14 cellular contexts compared by ENCODE assay signal in the genomic region with DNA sequence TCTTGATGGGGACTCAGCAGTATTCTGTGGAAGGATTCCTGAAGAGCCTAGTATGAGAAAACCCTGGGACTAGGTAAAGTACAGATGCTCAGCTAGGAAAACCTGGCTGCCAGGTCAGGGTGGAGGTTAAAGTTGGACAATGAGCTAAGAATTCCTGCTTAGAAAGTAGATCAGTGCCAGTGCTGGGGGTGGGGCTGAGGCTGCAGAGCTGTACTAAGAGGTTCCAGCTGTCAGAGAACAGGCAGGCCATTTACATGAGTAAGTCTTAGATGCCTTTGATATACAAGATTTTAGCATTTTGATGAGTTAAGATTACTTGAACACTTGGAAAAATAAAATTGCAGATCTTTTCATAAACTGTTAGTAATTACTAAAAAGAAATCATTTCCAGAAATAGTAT.
A peak's percentile ranks its signal among the peaks of the same experiment; 100 is the strongest.
DNase-seq lines count a peak whose midpoint lies in the region; ATAC-seq, FAIRE-seq and TF ChIP-seq lines count a peak whose summit lies in the region.
"Had no signal": no experiment of that assay in that cellular context is flagged by ENCODE, and none has a peak within 500 bp of the region (broad histone marks: within the 10 kb centered on the region; RNA-seq: fewer than 3 reads in every experiment).

No MANE protein-coding gene starts in this region.

- no peak overlapping the region for H3K9ac ChIP-seq in HepG2 (ENCODE audit: insufficient read depth, low read depth, low read length)
- H3K9ac ChIP-seq: BLaER1 had no signal

- CTCF ChIA-PET in BJ (lab: Yijun Ruan, JAX), result no interaction called here
- CTCF ChIA-PET in HepG2 (lab: Yijun Ruan, JAX; ENCODE audit: low intra/inter-chr PET ratio, low total read pairs), result no interaction called here

- no peak for TF ChIP-seq RAD21 in HepG2 (CRISPR knock-in tag; IDR thresholded peaks at IDR 0.05)

- TF ChIP-seq CTCF in BJ (IDR thresholded peaks at IDR 0.05; ENCODE audit: insufficient read depth, low read depth, low read length) (no peak), HepG2 (CRISPR knock-in tag; IDR thresholded peaks at IDR 0.05) (no peak), mesothelial cell of epicardium (IDR thresholded peaks at IDR 0.05; ENCODE audit: unreplicated experiment) (no peak)

- no peak overlapping the region for H2AFZ ChIP-seq in HepG2 (ENCODE audit: low read length)

- in situ Hi-C loops in HepG2 (cut with HindIII; ENCODE audit: extremely low pct_ligation_motif_present, low pct_unique_long_range_greater_than_20kb), result no loop called here

- no peak for TF ChIP-seq POLR2A in HepG2 (IDR thresholded peaks at IDR 0.05; ENCODE audit: insufficient read depth in 1 of 2, low read depth in 2 of 2, low read length in 2 of 2)

- H3K27me3 ChIP-seq in BJ (ENCODE audit: control insufficient read depth, insufficient read depth, low read length) (no peaks in the 10 kb centered on the region), HepG2 (ENCODE audit: control insufficient read depth in 1 of 2, insufficient read depth in 2 of 2, low read length in 2 of 2) (no peaks in the 10 kb centered on the region)
- H3K27me3 ChIP-seq: BLaER1, body of pancreas had no signal

- POLR2A ChIA-PET in BJ (lab: Charles Lee), result interaction anchor here (0.8 kb wide), 1 partner anchor 45 kb away, joined by 3 read pairs; no protein-coding TSS in a partner anchor
- POLR2A ChIA-PET in HepG2 (lab: Yijun Ruan, JAX), result no interaction called here

- H3K27ac ChIP-seq in HepG2 (ENCODE audit: extremely low read length, insufficient read depth, low read length), result no peak overlapping the region
- H3K27ac ChIP-seq: BLaER1, body of pancreas, prostate gland had no signal

- H3K4me3 Mint-ChIP-seq in mesothelial cell of epicardium, result no peak overlapping the region

- DNase-seq in BJ (ENCODE audit: low read depth) (peak; percentile 22), NCI-H146 treated with DMSO at 0.1 percent for 48 hours (lab: John Stamatoyannopoulos, UW; ENCODE audit: unreplicated experiment) (peak; percentile 54), cerebellar cortex (ENCODE audit: low spot score) (peak; percentile 75), midbrain (lab: John Stamatoyannopoulos, UW) (peak; percentile 57), NOMO-1 (lab: John Stamatoyannopoulos, UW; ENCODE audit: unreplicated experiment in 2 of 2) (no peak), HepG2 (ENCODE audit: low spot score) (no peak), mesothelial cell of epicardium (ENCODE audit: low spot score in 2 of 2, unreplicated experiment in 2 of 2) (no peak)
- no peak for DNase-seq in stimulated activated CD4-positive, alpha-beta T cell treated with anti-CD3 and anti-CD28 coated beads, Interleukin-1b, Interleukin-23, amount 100 ng/mL, for 48 hours
- DNase-seq: kidney glomerular epithelial cell, NCI-H2029, RPMI8226 had no signal

- H4K20me1 ChIP-seq in HepG2 (ENCODE audit: insufficient read depth, low read length), result no peaks in the 10 kb centered on the region
- H4K20me1 ChIP-seq: BLaER1 had no signal

- H3K4me3 ChIP-seq in BJ (ENCODE audit: low read depth, low read length) (no peak overlapping the region), HepG2 (replicated peaks in 1 of 3; ENCODE audit: insufficient read depth in 1 of 3, low read depth in 2 of 3, low read length in 3 of 3) (no peak overlapping the region)
- H3K4me3 ChIP-seq: BLaER1, body of pancreas, prostate gland had no signal

- no peak for ATAC-seq in HepG2
- ATAC-seq: body of pancreas had no signal

- H3K4me1 ChIP-seq in HepG2 (ENCODE audit: insufficient read depth, low read length), result no peaks in the 10 kb centered on the region
- H3K4me1 ChIP-seq: BLaER1, body of pancreas, prostate gland had no signal

- H3K36me3 Mint-ChIP-seq in mesothelial cell of epicardium, result no peaks in the 10 kb centered on the region

- no peaks in the 10 kb centered on the region for H3K79me2 ChIP-seq in HepG2 (ENCODE audit: insufficient read depth, low read length)

- no peak overlapping the region for H3K27ac Mint-ChIP-seq in mesothelial cell of epicardium

- intact Hi-C loops in HepG2 (cut with micrococcal nuclease; ENCODE audit: unreplicated experiment), result no loop called here

- H3K9me3 Mint-ChIP-seq in mesothelial cell of epicardium, result peaks cover 10% of the 10 kb centered on the region

- no peak for FAIRE-seq in HepG2 (lab: Jason Lieb, UNC)

- H3K4me2 ChIP-seq in HepG2 (ENCODE audit: low read depth, low read length), result no peak overlapping the region
- H3K4me2 ChIP-seq: BLaER1 had no signal

- TF ChIP-seq EP300 in HepG2 (IDR thresholded peaks at IDR 0.05; ENCODE audit: low read depth in 2 of 2, low read length in 2 of 2) (no peak), HepG2 (CRISPR knock-in tag; IDR thresholded peaks at IDR 0.05; ENCODE audit: borderline replicate concordance) (no peak)

- BruUV-seq in HepG2 (replicated peaks; lab: Mats Ljungman, UMichigan), result no TSS peak

- no peaks in the 10 kb centered on the region for H3K36me3 ChIP-seq in BJ (ENCODE audit: control insufficient read depth, insufficient read depth, low read length)
- no peaks in the 10 kb centered on the region for H3K36me3 ChIP-seq in HepG2 (replicated peaks in 1 of 2; ENCODE audit: control insufficient read depth in 1 of 2, insufficient read depth in 2 of 2, low read length in 2 of 2)
- H3K36me3 ChIP-seq: BLaER1, prostate gland had no signal

- no peaks in the 10 kb centered on the region for H3K4me1 Mint-ChIP-seq in mesothelial cell of epicardium

- no peaks in the 10 kb centered on the region; the same call in 1 of the 2 replicates for H3K9me3 ChIP-seq in HepG2 (ENCODE audit: low read length)
- H3K9me3 ChIP-seq: body of pancreas, prostate gland had no signal

- H3K27me3 Mint-ChIP-seq in mesothelial cell of epicardium (ENCODE audit: low read depth), result no peaks in the 10 kb centered on the region

TF ChIP-seq in HepG2, 621 proteins besides CTCF, POLR2A, EP300 and RAD21:
- TF ChIP-seq ZBTB3 (CRISPR knock-in tag; IDR thresholded peaks at IDR 0.05; ENCODE audit: borderline replicate concordance, low read depth) (no peak), ZNF770 (CRISPR knock-in tag; IDR thresholded peaks at IDR 0.05) (no peak), ZNF747 (CRISPR knock-in tag; IDR thresholded peaks at IDR 0.05; ENCODE audit: borderline replicate concordance) (no peak), BHLHE40 (IDR thresholded peaks at IDR 0.05; ENCODE audit: low read length) (no peak)

Comparison
In these comparisons a context has a peak if more than half of its experiments do, and no peak if none do; other contexts are left out.
1. DNase-seq: peak in BJ (single experiment), NCI-H146 treated with DMSO at 0.1 percent for 48 hours (single experiment), cerebellar cortex (single experiment) and midbrain (single experiment); none in NOMO-1 (0 of 2), HepG2 (single experiment), mesothelial cell of epicardium (0 of 2) and stimulated activated CD4-positive, alpha-beta T cell treated with anti-CD3 and anti-CD28 coated beads, Interleukin-1b, Interleukin-23, amount 100 ng/mL, for 48 hours (single experiment).